In the genomic region with DNA sequence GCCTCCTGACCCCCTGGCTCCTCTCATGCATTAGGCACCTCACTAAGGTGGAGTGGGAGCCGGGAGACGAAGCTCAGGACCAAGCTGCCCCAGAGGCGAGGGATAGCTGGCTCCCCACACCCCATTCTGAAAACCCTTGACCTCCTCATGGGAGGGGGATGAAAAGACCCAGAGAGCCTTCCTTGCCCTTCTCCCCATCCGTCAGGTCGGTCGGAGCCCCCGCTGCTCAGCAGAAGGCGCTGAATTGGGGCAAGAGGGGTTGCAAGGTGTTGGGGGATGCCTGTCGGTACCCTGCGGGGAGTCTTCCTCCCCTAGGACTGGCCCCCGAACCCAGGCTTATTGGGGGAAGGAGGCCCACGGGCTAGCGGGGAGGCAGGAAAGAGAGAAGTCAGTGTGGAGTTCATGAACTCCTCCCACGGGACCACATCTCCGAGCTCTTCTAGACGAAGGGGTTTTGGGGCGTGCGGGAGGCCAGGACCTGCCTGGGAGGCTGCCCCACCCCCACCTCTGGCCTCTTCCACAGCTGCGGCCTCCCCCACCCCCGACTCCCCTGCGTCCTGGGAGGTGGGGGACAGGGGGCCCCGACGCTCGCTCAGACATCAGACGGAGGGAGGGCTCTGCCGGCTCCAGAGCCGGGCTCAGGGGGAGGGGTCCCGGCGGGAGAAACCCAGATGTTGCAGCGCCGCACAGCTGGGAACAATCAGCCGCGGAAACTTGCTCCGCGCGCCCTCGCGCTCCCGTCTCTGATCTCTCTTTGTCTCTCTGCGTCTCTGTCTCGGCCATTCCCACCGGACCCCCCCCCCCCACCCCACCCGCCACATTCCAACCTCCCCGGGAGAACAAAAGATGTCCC, we compare ENCODE assay signal across 8 cellular contexts. TPM values are rescaled to one million over a fixed set of nuclear protein-coding genes. Genes with fewer than 3 reads are reported as not detected.
DNase-seq lines count a peak whose midpoint lies in the region; ATAC-seq and TF ChIP-seq lines count a peak whose summit lies in the region.

No MANE protein-coding gene starts in this region.

- H3K27ac ChIP-seq in ACC112 (ENCODE audit: low read depth, low read length) (peak overlapping the region; percentile 26; the same call in 1 of the 2 replicates), HUES48 (ENCODE audit: low read depth, low read length) (peak overlapping the region; percentile 82)

- no peaks in the 10 kb centered on the region for H3K9me3 ChIP-seq in HUES48 (ENCODE audit: control insufficient read depth, insufficient read depth, low read length)

- peaks cover 8% of the 10 kb centered on the region for H3K79me2 ChIP-seq in ACC112 (ENCODE audit: control insufficient read depth, insufficient read depth, low read length, unreplicated experiment)

- peak overlapping the region; percentile 78 for H3K4me3 ChIP-seq in ACC112 (ENCODE audit: low read depth, low read length)
- H3K4me3 ChIP-seq in HUES48 (ENCODE audit: low read depth, low read length), result peak overlapping the region; percentile 90

- peaks cover 9% of the 10 kb centered on the region for H3K36me3 Mint-ChIP-seq in endothelial cell (ENCODE audit: low read depth, unreplicated experiment)
- peaks cover 0 to 5% (median 1%) of the 10 kb centered on the region in 3 donors for H3K36me3 Mint-ChIP-seq in naive thymus-derived CD8-positive, alpha-beta T cell

- POLR2A ChIA-PET in naive thymus-derived CD8-positive, alpha-beta T cell (lab: Charles Lee), result interaction anchor here (0.6 kb wide), 1 partner anchor 25 kb away, joined by 3 read pairs; no protein-coding TSS in a partner anchor

- H3K36me3 ChIP-seq in ACC112 (ENCODE audit: insufficient read depth, low read length) (no peaks in the 10 kb centered on the region), HUES48 (ENCODE audit: control insufficient read depth, insufficient read depth, low read length) (peaks cover 30% of the 10 kb centered on the region)

- peak overlapping the region; percentile 86 for H3K4me3 Mint-ChIP-seq in endothelial cell (ENCODE audit: unreplicated experiment)
- H3K4me3 Mint-ChIP-seq in naive thymus-derived CD8-positive, alpha-beta T cell, result peak overlapping the region in 8 of 10 donors; percentile 19 to 87 (median 38)

- peak; percentile 47 for DNase-seq in endothelial cell (ENCODE audit: low spot score)
- DNase-seq in naive thymus-derived CD8-positive, alpha-beta T cell, result no peak
- DNase-seq in OCI-M1 (lab: John Stamatoyannopoulos, UW), result no peak
- DNase-seq in cerebellum (ENCODE audit: low spot score), result no peak

- ATAC-seq in naive thymus-derived CD8-positive, alpha-beta T cell, result peak in 1 of 2 donors; percentile 17
- ATAC-seq in GM21619 (IDR thresholded peaks at IDR 0.05; ENCODE audit: unreplicated experiment) (no peak), GM21528 (IDR thresholded peaks at IDR 0.05; ENCODE audit: low FRiP score, unreplicated experiment) (no peak)

- peaks cover 13% of the 10 kb centered on the region for H3K27me3 Mint-ChIP-seq in endothelial cell (ENCODE audit: unreplicated experiment)
- H3K27me3 Mint-ChIP-seq in naive thymus-derived CD8-positive, alpha-beta T cell, result peaks cover 15 to 32% (median 21%) of the 10 kb centered on the region in 5 donors

- H3K9me3 Mint-ChIP-seq in endothelial cell (ENCODE audit: unreplicated experiment), result no peaks in the 10 kb centered on the region
- no peaks in the 10 kb centered on the region for H3K9me3 Mint-ChIP-seq in naive thymus-derived CD8-positive, alpha-beta T cell

- H3K4me1 Mint-ChIP-seq in endothelial cell (ENCODE audit: unreplicated experiment), result peaks cover 21% of the 10 kb centered on the region
- H3K4me1 Mint-ChIP-seq in naive thymus-derived CD8-positive, alpha-beta T cell, result peaks cover 10 to 13% (median 11%) of the 10 kb centered on the region in 4 donors

- H3K27me3 ChIP-seq in ACC112 (ENCODE audit: insufficient read depth, low read length) (no peaks in the 10 kb centered on the region), HUES48 (ENCODE audit: control insufficient read depth, insufficient read depth, low read length) (no peaks in the 10 kb centered on the region)

- H2AFZ ChIP-seq in ACC112 (ENCODE audit: low read length, unreplicated experiment), result no peak overlapping the region

- TF ChIP-seq CTCF in endothelial cell (IDR thresholded peaks at IDR 0.05; ENCODE audit: unreplicated experiment), result no peak

- peak overlapping the region; percentile 74 for H3K9ac ChIP-seq in HUES48 (ENCODE audit: low read depth, low read length)

- H3K4me1 ChIP-seq in ACC112 (ENCODE audit: control insufficient read depth, insufficient read depth, low read length, unreplicated experiment) (peaks cover 21% of the 10 kb centered on the region), HUES48 (ENCODE audit: control insufficient read depth, insufficient read depth, low read length) (peaks cover 8% of the 10 kb centered on the region)

- peak overlapping the region; percentile 24 for H3K27ac Mint-ChIP-seq in endothelial cell (ENCODE audit: unreplicated experiment)
- H3K27ac Mint-ChIP-seq in naive thymus-derived CD8-positive, alpha-beta T cell, result no peak overlapping the region

RNA-seq across cellular contexts. Expression of a gene that starts 0.7 kb away (rescaled TPM):
- total RNA-seq in endothelial cell (ENCODE audit: unreplicated experiment) (154 TPM), cerebellum (17.7 TPM)
- total RNA-seq in naive thymus-derived CD8-positive, alpha-beta T cell, result not detected
- under 1 TPM in 1 of 3 donors, not detected in 2; 0.41 TPM for polyA plus RNA-seq in naive thymus-derived CD8-positive, alpha-beta T cell

RNA-seq across cellular contexts. Expression of a gene that starts 32.0 kb away (rescaled TPM):
- total RNA-seq in endothelial cell (ENCODE audit: unreplicated experiment) (55.6 TPM), cerebellum (66.2 TPM)
- 10 to 100 TPM; 44.3 to 44.4 TPM for total RNA-seq in naive thymus-derived CD8-positive, alpha-beta T cell
- polyA plus RNA-seq in naive thymus-derived CD8-positive, alpha-beta T cell, result 10 to 100 TPM; 21.6 to 43.7 (median 31.9) TPM

RNA-seq across cellular contexts. Expression of a gene that starts 58.0 kb away (rescaled TPM):
- total RNA-seq in endothelial cell (ENCODE audit: unreplicated experiment) (38.9 TPM), cerebellum (17.2 TPM)
- total RNA-seq in naive thymus-derived CD8-positive, alpha-beta T cell, result 100 to 1,000 TPM; 117 to 124 TPM
- polyA plus RNA-seq in naive thymus-derived CD8-positive, alpha-beta T cell, result 1 to 10 TPM; 1.2 to 5.4 (median 1.3) TPM

Comparison
In these comparisons a context has a peak if more than half of its experiments do, and no peak if none do; other contexts are left out.
1. RNA of a gene that starts 0.7 kb away (total RNA-seq): 154 TPM in endothelial cell (single experiment) and 17.7 TPM in cerebellum (single experiment); not detected in naive thymus-derived CD8-positive, alpha-beta T cell; every median in the first group is over 10 times any median in the second.